Comparison of ENCODE assay signal across 17 cellular contexts in the genomic region with DNA sequence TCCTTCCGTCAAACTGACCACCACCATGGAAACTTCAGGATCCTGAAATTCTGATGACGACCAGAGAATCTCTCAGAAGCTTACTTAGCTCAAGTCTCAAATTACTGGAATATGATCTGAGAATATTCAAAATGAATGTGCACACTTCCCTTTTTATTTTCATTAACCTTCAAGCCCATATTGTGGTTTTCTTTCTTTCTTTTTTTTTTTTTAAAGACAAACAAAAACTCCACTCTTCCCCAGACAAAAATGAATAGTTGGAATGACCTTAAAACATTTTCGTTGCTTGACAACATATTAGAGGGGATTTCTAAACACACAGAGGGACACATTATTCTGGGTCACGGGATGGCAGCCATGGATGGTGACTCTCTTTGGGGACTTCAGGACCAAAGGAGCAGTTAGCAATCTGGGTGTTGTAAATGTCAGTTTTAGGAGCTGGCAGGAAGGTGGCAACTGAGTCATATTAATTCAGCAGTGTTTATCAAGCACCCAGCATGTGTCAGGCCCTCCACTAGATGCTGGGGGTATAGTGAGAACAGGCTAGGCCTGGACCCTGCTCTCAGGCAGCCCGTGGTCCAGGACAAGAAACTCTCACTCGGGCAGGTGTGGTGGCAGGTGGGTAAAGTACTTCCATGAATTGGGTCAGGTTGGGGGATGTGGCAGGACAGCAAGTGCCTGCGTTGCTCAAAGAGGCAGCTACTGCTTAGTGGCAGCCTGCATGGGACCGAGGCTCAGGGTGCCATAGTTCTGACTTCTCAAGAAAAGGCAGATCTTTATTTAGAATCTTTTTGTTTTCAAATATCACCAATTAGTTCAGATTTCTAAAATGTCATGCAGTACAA. TPM values are rescaled to one million over a fixed set of nuclear protein-coding genes. Genes with fewer than 3 reads are reported as not detected.
DNase-seq lines count a peak whose midpoint lies in the region; ATAC-seq and TF ChIP-seq lines count a peak whose summit lies in the region.
"Had no signal": no experiment of that assay in that cellular context is flagged by ENCODE, and none has a peak within 500 bp of the region (broad histone marks: within the 10 kb centered on the region; RNA-seq: fewer than 3 reads in every experiment).

No MANE protein-coding gene starts in this region.

- peaks cover 2% of the 10 kb centered on the region for H3K4me1 Mint-ChIP-seq in activated CD8-positive, alpha-beta T cell treated with anti-CD3 and anti-CD28 coated beads for 36 hours (ENCODE audit: low read depth)

- TF ChIP-seq CTCF in DOHH2 (IDR thresholded peaks at IDR 0.05; ENCODE audit: low read depth, low read length, poor library complexity, severe bottlenecking) (no peak), SK-N-SH (IDR thresholded peaks at IDR 0.05) (no peak)
- no peak for TF ChIP-seq CTCF in activated CD8-positive, alpha-beta T cell treated with anti-CD3 and anti-CD28 coated beads for 36 hours (IDR thresholded peaks at IDR 0.05)

- H3K27me3 ChIP-seq in DOHH2 (ENCODE audit: control insufficient read depth, low read length) (no peaks in the 10 kb centered on the region), SK-N-SH (ENCODE audit: insufficient read depth) (no peaks in the 10 kb centered on the region)

- H3K9me3 Mint-ChIP-seq in activated CD8-positive, alpha-beta T cell treated with anti-CD3 and anti-CD28 coated beads for 36 hours = peaks cover 2% of the 10 kb centered on the region
- H3K9me3 Mint-ChIP-seq: activated T-helper 1 cell treated with anti-CD3 and anti-CD28 coated beads, Interleukin-12 subunit alpha, Interleukin-12 subunit beta, Interleukin-2, Interleukin-4 antibody, amounts not matched to agents 30 ng/mL and 10 ng/mL and 1 ng/mL, durations not matched to agents 14 hours and 24 hours and 36 hours had no signal

- H4K20me1 ChIP-seq in DOHH2 (ENCODE audit: control insufficient read depth, insufficient read depth, low read depth, low read length) (no peaks in the 10 kb centered on the region), SK-N-SH (ENCODE audit: insufficient read depth) (peaks cover 85% of the 10 kb centered on the region)

- H3K36me3 Mint-ChIP-seq in activated CD8-positive, alpha-beta T cell treated with anti-CD3 and anti-CD28 coated beads for 36 hours (ENCODE audit: low read depth) = no peaks in the 10 kb centered on the region

- H3K4me3 Mint-ChIP-seq in activated CD8-positive, alpha-beta T cell treated with anti-CD3 and anti-CD28 coated beads for 36 hours = no peak overlapping the region
- H3K4me3 Mint-ChIP-seq: activated T-helper 1 cell treated with anti-CD3 and anti-CD28 coated beads, Interleukin-12 subunit alpha, Interleukin-12 subunit beta, Interleukin-2, Interleukin-4 antibody, amounts not matched to agents 30 ng/mL and 10 ng/mL and 1 ng/mL, durations not matched to agents 14 hours and 24 hours and 36 hours; endodermal cell; neural crest cell; T-helper 1 cell treated with Interleukin-12 subunit alpha and Interleukin-12 subunit beta and Interleukin-4 antibody, amounts not matched to agents 30 μg/mL and 1 μg/mL, for 36 hours had no signal

- peaks cover 100% of the 10 kb centered on the region for H3K4me1 ChIP-seq in DOHH2 (ENCODE audit: control insufficient read depth, low read length)
- H3K4me1 ChIP-seq in SK-N-SH (ENCODE audit: control insufficient read depth in 1 of 2, insufficient read depth in 2 of 2, low read depth in 1 of 2, low read length in 1 of 2) = peaks cover 4 to 25% of the 10 kb centered on the region in 2 experiments; a peak in 3 of 4 replicates

- CTCF ChIA-PET in SK-N-SH (lab: Yijun Ruan, JAX) = no interaction called here
- CTCF ChIA-PET in activated CD8-positive, alpha-beta T cell treated with anti-CD3 and anti-CD28 coated beads for 36 hours (lab: Charles Lee) = no interaction called here

- no peak overlapping the region for H2AFZ ChIP-seq in SK-N-SH (ENCODE audit: low read depth)

- H3F3A ChIP-seq in DOHH2 (ENCODE audit: control insufficient read depth, insufficient read depth) (peaks cover 53% of the 10 kb centered on the region), SK-N-SH (replicated peaks; ENCODE audit: insufficient read depth) (peaks cover 42% of the 10 kb centered on the region)

- H3K9ac ChIP-seq in SK-N-SH = no peak overlapping the region

- TF ChIP-seq RAD21 in SK-N-SH (IDR thresholded peaks at IDR 0.05; ENCODE audit: low read length) = no peak

- peak; percentile 35 for ATAC-seq in HG02885 (IDR thresholded peaks at IDR 0.05; ENCODE audit: poor library complexity, unreplicated experiment)
- ATAC-seq in activated CD8-positive, alpha-beta T cell treated with anti-CD3 and anti-CD28 coated beads for 36 hours = no peak
- ATAC-seq: right cardiac atrium had no signal

- no peak for TF ChIP-seq EP300 in SK-N-SH (IDR thresholded peaks at IDR 0.05; ENCODE audit: borderline replicate concordance in 1 of 2, low read depth in 1 of 2, low read length in 1 of 2)

- H3K4me3 ChIP-seq in DOHH2 (ENCODE audit: low read length) (peak overlapping the region; percentile 76), SK-N-SH (ENCODE audit: low read depth in 2 of 2, low read length in 1 of 2) (no peak overlapping the region)

- no peaks in the 10 kb centered on the region for H3K9me2 ChIP-seq in DOHH2 (replicated peaks; ENCODE audit: control insufficient read depth, low read length)
- no peaks in the 10 kb centered on the region for H3K9me2 ChIP-seq in SK-N-SH

- H3K27ac ChIP-seq in DOHH2 (ENCODE audit: low read depth, low read length) (peak overlapping the region; percentile 97), SK-N-SH (ENCODE audit: low read depth in 2 of 2, low read length in 1 of 2) (peak overlapping the region in 1 of 2 experiments; percentile 74; a peak in 3 of 4 replicates)

- H3K27me3 Mint-ChIP-seq in activated CD8-positive, alpha-beta T cell treated with anti-CD3 and anti-CD28 coated beads for 36 hours = peaks cover 18% of the 10 kb centered on the region

- intact Hi-C loops in activated CD8-positive, alpha-beta T cell treated with anti-CD3 and anti-CD28 coated beads for 36 hours (cut with micrococcal nuclease) = no loop called here

- H3K79me2 ChIP-seq in DOHH2 (ENCODE audit: control insufficient read depth, low read length) = peaks cover 81% of the 10 kb centered on the region
- peaks cover 100% of the 10 kb centered on the region for H3K79me2 ChIP-seq in SK-N-SH (ENCODE audit: insufficient read depth)

- POLR2A ChIA-PET in SK-N-SH (lab: Yijun Ruan, JAX) = no interaction called here
- POLR2A ChIA-PET in activated CD8-positive, alpha-beta T cell treated with anti-CD3 and anti-CD28 coated beads for 36 hours (lab: Charles Lee) = no interaction called here

- WGBS in SK-N-SH (ENCODE audit: low lambda C conversion rate) = 81% methylated on average over 8 of the region's 8 CpGs

- peaks cover 28% of the 10 kb centered on the region for H3K36me3 ChIP-seq in DOHH2 (ENCODE audit: control insufficient read depth, low read length)
- H3K36me3 ChIP-seq in SK-N-SH (replicated peaks in 1 of 2; ENCODE audit: control insufficient read depth in 1 of 2, insufficient read depth in 2 of 2, low read length in 1 of 2) = peaks cover 0 to 14% of the 10 kb centered on the region in 2 experiments

- no peak overlapping the region for H3K27ac Mint-ChIP-seq in activated CD8-positive, alpha-beta T cell treated with anti-CD3 and anti-CD28 coated beads for 36 hours
- H3K27ac Mint-ChIP-seq: activated T-helper 1 cell treated with anti-CD3 and anti-CD28 coated beads, Interleukin-12 subunit alpha, Interleukin-12 subunit beta, Interleukin-2, Interleukin-4 antibody, amounts not matched to agents 30 ng/mL and 10 ng/mL and 1 ng/mL, durations not matched to agents 14 hours and 24 hours and 36 hours; endodermal cell; T-helper 1 cell treated with Interleukin-12 subunit alpha and Interleukin-12 subunit beta and Interleukin-4 antibody, amounts not matched to agents 30 μg/mL and 1 μg/mL, for 36 hours had no signal

- peak overlapping the region; percentile 91 for H3K4me2 ChIP-seq in DOHH2 (ENCODE audit: low read length)
- peak overlapping the region; percentile 20; the same call in 1 of the 2 replicates for H3K4me2 ChIP-seq in SK-N-SH

- H3K9me3 ChIP-seq in DOHH2 (ENCODE audit: control insufficient read depth, insufficient read depth, low read length) (peaks cover 12% of the 10 kb centered on the region), SK-N-SH (peaks cover 6% of the 10 kb centered on the region)

- DNase-seq in SK-N-SH (no peak), iris pigment epithelial cell (ENCODE audit: low read depth) (peak; percentile 63), AG08396 (ENCODE audit: low spot score) (no peak), mucosa of gallbladder (ENCODE audit: low spot score) (no peak)
- no peak for DNase-seq in stimulated activated CD4-positive, alpha-beta T cell treated with anti-CD3 and anti-CD28 coated beads, Interleukin-4, amount 100 ng/mL, for 1 hour
- DNase-seq in activated CD8-positive, alpha-beta T cell treated with anti-CD3 and anti-CD28 coated beads for 36 hours = no peak
- DNase-seq: endodermal cell, hippocampal formation, NCI-H1694, NCI-H446, right cardiac atrium had no signal

TF ChIP-seq in SK-N-SH, 30 proteins besides CTCF, POLR2A, EP300 and RAD21 (continues in another document):
- TF ChIP-seq TCF12 (IDR thresholded peaks at IDR 0.05) = no peak
- TF ChIP-seq GATA2 (CRISPR knock-in tag; IDR thresholded peaks at IDR 0.05) = no peak
- TF ChIP-seq, protein P1, sequence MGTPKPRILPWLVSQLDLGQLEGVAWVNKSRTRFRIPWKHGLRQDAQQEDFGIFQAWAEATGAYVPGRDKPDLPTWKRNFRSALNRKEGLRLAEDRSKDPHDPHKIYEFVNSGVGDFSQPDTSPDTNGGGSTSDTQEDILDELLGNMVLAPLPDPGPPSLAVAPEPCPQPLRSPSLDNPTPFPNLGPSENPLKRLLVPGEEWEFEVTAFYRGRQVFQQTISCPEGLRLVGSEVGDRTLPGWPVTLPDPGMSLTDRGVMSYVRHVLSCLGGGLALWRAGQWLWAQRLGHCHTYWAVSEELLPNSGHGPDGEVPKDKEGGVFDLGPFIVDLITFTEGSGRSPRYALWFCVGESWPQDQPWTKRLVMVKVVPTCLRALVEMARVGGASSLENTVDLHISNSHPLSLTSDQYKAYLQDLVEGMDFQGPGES (IDR thresholded peaks at IDR 0.05; ENCODE audit: low read depth, low read length) = no peak
- TF ChIP-seq TEAD4 (IDR thresholded peaks at IDR 0.05; ENCODE audit: borderline replicate concordance, insufficient read depth) = no peak
- no peak for TF ChIP-seq MAX (IDR thresholded peaks at IDR 0.05; ENCODE audit: low read depth)
- no peak for TF ChIP-seq TAF1 (IDR thresholded peaks at IDR 0.05; ENCODE audit: borderline replicate concordance, low read depth, low read length)
- no peak for TF ChIP-seq JUND (IDR thresholded peaks at IDR 0.05)
- no peak for TF ChIP-seq MEF2A (IDR thresholded peaks at IDR 0.05; ENCODE audit: borderline replicate concordance, low read depth)

RNA-seq across cellular contexts. Expression of gene KIAA1549L, which starts 7.4 kb away (rescaled TPM):
- 14.8 and 15.9 TPM in 2 replicates for polyA plus RNA-seq in SK-N-SH (2012; rRNA removed)
- 11.4 and 15.1 TPM in 2 replicates for polyA plus RNA-seq in SK-N-SH (2012; cell fraction: cytosol; rRNA removed)
- polyA plus RNA-seq in SK-N-SH (2012; cell fraction: nucleus; rRNA removed) = 12.6 and 16.6 TPM in 2 replicates
- total RNA-seq in mucosa of gallbladder = 0.14 TPM
- total RNA-seq in activated CD8-positive, alpha-beta T cell treated with anti-CD3 and anti-CD28 coated beads for 36 hours = not detected
- total RNA-seq: activated CD8-positive, alpha-beta memory T cell treated with anti-CD3 and anti-CD28 coated beads for 36 hours; activated T-helper 1 cell treated with anti-CD3 and anti-CD28 coated beads, Interleukin-12 subunit alpha, Interleukin-12 subunit beta, Interleukin-2, Interleukin-4 antibody, amounts not matched to agents 30 ng/mL and 10 ng/mL and 1 ng/mL, durations not matched to agents 14 hours and 24 hours and 36 hours had no signal
